19 cellular contexts compared by ENCODE assay signal in the genomic region with DNA sequence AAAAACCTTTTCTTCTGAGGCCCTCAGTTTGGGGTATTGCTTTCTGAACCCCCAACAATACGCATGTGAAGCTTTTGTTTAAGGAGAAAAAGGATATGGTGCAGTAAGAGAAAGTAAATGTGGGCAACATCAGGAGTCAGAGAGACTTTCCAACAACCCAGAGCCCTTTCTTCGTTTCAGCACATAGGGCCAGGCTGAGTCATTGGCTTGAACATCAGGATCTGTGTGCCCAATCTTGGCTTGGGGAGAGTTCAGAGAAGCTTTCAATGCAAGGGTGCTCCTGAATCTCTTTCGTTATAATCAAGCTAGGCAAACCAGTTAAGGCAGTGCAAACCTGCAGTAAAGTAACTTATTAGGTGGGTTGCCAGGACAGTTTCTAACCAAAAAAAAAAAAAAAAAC.
A peak's percentile ranks its signal among the peaks of the same experiment; 100 is the strongest.
DNase-seq lines count a peak whose midpoint lies in the region; ATAC-seq, FAIRE-seq and TF ChIP-seq lines count a peak whose summit lies in the region.
"Had no signal": no experiment of that assay in that cellular context is flagged by ENCODE, and none has a peak within 500 bp of the region (broad histone marks: within the 10 kb centered on the region; RNA-seq: fewer than 3 reads in every experiment).

No MANE protein-coding gene starts in this region.

- peak; percentile 5 for DNase-seq in AG20443 (ENCODE audit: low spot score)
- DNase-seq in M059J (ENCODE audit: low read depth), result peak; percentile 65
- DNase-seq in bronchial epithelial cell (ENCODE audit: low read depth), result peak; percentile 10
- DNase-seq in left lung, result no peak
- DNase-seq in posterior vena cava (ENCODE audit: low spot score), result no peak
- no peak for DNase-seq in cortex of kidney (lab: John Stamatoyannopoulos, UW)
- DNase-seq: BE2C, COR-L47, DND-41, GDM1, NCI-H1417 treated with DMSO at 0.1 percent for 48 hours, NCI-H187, NCI-H526 treated with DMSO at 0.1 percent for 48 hours, OCI-M1, Right ventricle myocardium superior had no signal

- no peak overlapping the region for H3K27ac ChIP-seq in left lung

- H3K9me3 ChIP-seq in left lung, result no peaks in the 10 kb centered on the region
- H3K9me3 ChIP-seq: BE2C, HAP-1 had no signal

- H3K36me3 ChIP-seq in bronchial epithelial cell (ENCODE audit: control insufficient read depth, insufficient read depth, low read length), result no peaks in the 10 kb centered on the region
- no peaks in the 10 kb centered on the region for H3K36me3 ChIP-seq in left lung
- H3K36me3 ChIP-seq: BE2C, HAP-1 had no signal

- intact Hi-C loops in left lung (cut with DNase I) (no loop called here), posterior vena cava (cut with DNase I) (no loop called here)

- TF ChIP-seq CTCF in bronchial epithelial cell (IDR thresholded peaks at IDR 0.05; ENCODE audit: insufficient read depth, low read length, severe bottlenecking) (no peak), left lung (IDR thresholded peaks at IDR 0.05) (no peak)

- H3K27me3 ChIP-seq in bronchial epithelial cell (ENCODE audit: control insufficient read depth, insufficient read depth, low read length) (no peaks in the 10 kb centered on the region), left lung (no peaks in the 10 kb centered on the region)
- H3K27me3 ChIP-seq: BE2C had no signal

- peak; percentile 47 for FAIRE-seq in bronchial epithelial cell (lab: Jason Lieb, UNC)
- FAIRE-seq: A204.1 had no signal

- H3K4me3 ChIP-seq in bronchial epithelial cell (ENCODE audit: low read depth, low read length) (no peak overlapping the region), left lung (no peak overlapping the region)
- H3K4me3 ChIP-seq: GM23338, HAP-1 had no signal

- ATAC-seq in left lung (peak; percentile 33), HG03095 (IDR thresholded peaks at IDR 0.05; ENCODE audit: unreplicated experiment) (no peak)
- ATAC-seq: GM23338 had no signal

- no peaks in the 10 kb centered on the region for H3K4me1 ChIP-seq in left lung
- H3K4me1 ChIP-seq: BE2C had no signal

Comparison
In these comparisons a context has a peak if more than half of its experiments do, and no peak if none do; other contexts are left out.
1. DNase-seq: peak in AG20443 (single experiment), M059J (single experiment) and bronchial epithelial cell (single experiment); none in left lung (0 of 2), posterior vena cava (single experiment) and cortex of kidney (single experiment).